1 cellular context compared by ENCODE assay signal in the genomic region with DNA sequence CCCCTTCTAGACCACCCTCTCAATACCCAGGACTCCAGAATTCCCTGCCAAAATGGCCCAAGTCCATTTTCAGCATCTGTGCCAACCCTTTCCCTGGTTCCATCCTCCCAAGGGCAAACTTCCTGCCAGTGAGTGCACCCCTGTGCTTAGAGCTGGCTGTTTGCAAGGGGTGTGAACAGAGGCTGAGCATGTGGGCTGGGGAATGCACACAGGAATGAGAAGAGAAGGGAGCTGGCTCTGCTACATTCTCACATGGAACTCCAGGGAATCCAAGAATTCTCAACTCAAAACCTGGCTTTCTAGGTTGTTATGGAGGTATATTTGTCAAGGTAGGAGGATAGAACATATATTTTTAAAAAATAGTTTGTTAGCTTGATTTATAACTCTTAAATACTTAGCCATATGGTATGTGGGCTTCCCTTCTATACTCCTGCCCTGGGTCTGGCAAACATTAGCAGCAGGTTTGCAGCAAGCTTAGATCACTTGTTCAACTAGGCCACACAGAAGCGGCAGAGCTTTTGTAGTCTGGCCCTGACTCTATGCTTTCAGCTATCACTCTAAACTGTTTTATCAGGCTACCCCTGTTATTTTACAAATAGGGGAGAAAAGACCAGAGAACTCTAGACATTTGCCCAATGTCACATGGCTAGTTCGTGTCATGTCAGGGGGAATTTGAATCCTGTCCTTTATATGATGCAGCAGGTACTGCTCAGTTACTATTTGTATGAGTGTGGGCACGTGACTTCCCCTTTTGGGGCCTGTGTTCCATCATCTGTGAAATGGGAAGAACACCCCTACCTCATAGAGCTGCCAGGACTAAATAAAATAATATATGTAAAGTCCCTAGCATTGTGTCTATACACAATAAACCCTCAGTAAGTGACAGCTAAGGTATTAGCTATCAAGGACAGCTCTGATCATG.
TF ChIP-seq lines count a peak whose summit lies in the region.

No MANE protein-coding gene starts in this region.

TF ChIP-seq in HepG2, 621 proteins besides CTCF, POLR2A, EP300 and RAD21:
- TF ChIP-seq PRPF4 (IDR thresholded peaks at IDR 0.05; ENCODE audit: low read depth, low read length, poor library complexity, severe bottlenecking) (no peak), ZNF3 (CRISPR knock-in tag; IDR thresholded peaks at IDR 0.05) (no peak), ZNF629 (CRISPR knock-in tag; conservative IDR thresholded peaks at IDR 0.05) (peak; percentile 44; the same call in 1 of the 2 replicates), RNF2 (conservative IDR thresholded peaks at IDR 0.05; ENCODE audit: low read depth) (no peak), THYN1 (CRISPR knock-in tag; IDR thresholded peaks at IDR 0.05; ENCODE audit: borderline replicate concordance, low read depth) (no peak)
- TF ChIP-seq, protein P1, sequence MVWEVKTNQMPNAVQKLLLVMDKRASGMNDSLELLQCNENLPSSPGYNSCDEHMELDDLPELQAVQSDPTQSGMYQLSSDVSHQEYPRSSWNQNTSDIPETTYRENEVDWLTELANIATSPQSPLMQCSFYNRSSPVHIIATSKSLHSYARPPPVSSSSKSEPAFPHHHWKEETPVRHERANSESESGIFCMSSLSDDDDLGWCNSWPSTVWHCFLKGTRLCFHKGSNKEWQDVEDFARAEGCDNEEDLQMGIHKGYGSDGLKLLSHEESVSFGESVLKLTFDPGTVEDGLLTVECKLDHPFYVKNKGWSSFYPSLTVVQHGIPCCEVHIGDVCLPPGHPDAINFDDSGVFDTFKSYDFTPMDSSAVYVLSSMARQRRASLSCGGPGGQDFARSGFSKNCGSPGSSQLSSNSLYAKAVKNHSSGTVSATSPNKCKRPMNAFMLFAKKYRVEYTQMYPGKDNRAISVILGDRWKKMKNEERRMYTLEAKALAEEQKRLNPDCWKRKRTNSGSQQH (CRISPR knock-in tag; IDR thresholded peaks at IDR 0.05; ENCODE audit: low read depth), result no peak
- TF ChIP-seq, protein P2, sequence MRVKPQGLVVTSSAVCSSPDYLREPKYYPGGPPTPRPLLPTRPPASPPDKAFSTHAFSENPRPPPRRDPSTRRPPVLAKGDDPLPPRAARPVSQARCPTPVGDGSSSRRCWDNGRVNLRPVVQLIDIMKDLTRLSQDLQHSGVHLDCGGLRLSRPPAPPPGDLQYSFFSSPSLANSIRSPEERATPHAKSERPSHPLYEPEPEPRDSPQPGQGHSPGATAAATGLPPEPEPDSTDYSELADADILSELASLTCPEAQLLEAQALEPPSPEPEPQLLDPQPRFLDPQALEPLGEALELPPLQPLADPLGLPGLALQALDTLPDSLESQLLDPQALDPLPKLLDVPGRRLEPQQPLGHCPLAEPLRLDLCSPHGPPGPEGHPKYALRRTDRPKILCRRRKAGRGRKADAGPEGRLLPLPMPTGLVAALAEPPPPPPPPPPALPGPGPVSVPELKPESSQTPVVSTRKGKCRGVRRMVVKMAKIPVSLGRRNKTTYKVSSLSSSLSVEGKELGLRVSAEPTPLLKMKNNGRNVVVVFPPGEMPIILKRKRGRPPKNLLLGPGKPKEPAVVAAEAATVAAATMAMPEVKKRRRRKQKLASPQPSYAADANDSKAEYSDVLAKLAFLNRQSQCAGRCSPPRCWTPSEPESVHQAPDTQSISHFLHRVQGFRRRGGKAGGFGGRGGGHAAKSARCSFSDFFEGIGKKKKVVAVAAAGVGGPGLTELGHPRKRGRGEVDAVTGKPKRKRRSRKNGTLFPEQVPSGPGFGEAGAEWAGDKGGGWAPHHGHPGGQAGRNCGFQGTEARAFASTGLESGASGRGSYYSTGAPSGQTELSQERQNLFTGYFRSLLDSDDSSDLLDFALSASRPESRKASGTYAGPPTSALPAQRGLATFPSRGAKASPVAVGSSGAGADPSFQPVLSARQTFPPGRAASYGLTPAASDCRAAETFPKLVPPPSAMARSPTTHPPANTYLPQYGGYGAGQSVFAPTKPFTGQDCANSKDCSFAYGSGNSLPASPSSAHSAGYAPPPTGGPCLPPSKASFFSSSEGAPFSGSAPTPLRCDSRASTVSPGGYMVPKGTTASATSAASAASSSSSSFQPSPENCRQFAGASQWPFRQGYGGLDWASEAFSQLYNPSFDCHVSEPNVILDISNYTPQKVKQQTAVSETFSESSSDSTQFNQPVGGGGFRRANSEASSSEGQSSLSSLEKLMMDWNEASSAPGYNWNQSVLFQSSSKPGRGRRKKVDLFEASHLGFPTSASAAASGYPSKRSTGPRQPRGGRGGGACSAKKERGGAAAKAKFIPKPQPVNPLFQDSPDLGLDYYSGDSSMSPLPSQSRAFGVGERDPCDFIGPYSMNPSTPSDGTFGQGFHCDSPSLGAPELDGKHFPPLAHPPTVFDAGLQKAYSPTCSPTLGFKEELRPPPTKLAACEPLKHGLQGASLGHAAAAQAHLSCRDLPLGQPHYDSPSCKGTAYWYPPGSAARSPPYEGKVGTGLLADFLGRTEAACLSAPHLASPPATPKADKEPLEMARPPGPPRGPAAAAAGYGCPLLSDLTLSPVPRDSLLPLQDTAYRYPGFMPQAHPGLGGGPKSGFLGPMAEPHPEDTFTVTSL (CRISPR knock-in tag; IDR thresholded peaks at IDR 0.05; ENCODE audit: borderline replicate concordance), result no peak
